ENCODE assay signal across 17 cellular contexts in genomic region chr12:108717243-108717642, GRCh38.
"Had no signal": no experiment of that assay in that cellular context is flagged by ENCODE, and none has a peak within 500 bp of the region (broad histone marks: within the 10 kb centered on the region; RNA-seq: fewer than 3 reads in every experiment).

No MANE protein-coding gene starts in this region.

- H3K4me1 Mint-ChIP-seq: activated naive CD8-positive, alpha-beta T cell treated with anti-CD3 and anti-CD28 coated beads, Interleukin-2, amount 10 ng/mL, durations not matched to agents 7 days and 5 days had no signal

- H3K27me3 Mint-ChIP-seq: activated naive CD8-positive, alpha-beta T cell treated with anti-CD3 and anti-CD28 coated beads, Interleukin-2, amount 10 ng/mL, durations not matched to agents 7 days and 5 days; naive B cell; type B pancreatic cell had no signal

- H3K4me3 ChIP-seq: heart left ventricle had no signal

- ATAC-seq: heart left ventricle, left cardiac atrium had no signal

- H3K27ac Mint-ChIP-seq: activated naive CD8-positive, alpha-beta T cell treated with anti-CD3 and anti-CD28 coated beads, Interleukin-2, amount 10 ng/mL, durations not matched to agents 7 days and 5 days; type B pancreatic cell had no signal

- FAIRE-seq: frontal cortex, TTC549 had no signal

- H3K9me3 ChIP-seq: heart left ventricle had no signal

- H3K27me3 ChIP-seq: brain microvascular endothelial cell, heart left ventricle had no signal

- H3K27ac ChIP-seq: brain microvascular endothelial cell had no signal

- DNase-seq: activated CD4-positive, alpha-beta T cell treated with anti-CD3 and anti-CD28 coated beads, Interleukin-2, amount 50 U/mL, for 1 hour; activated CD8-positive, alpha-beta memory T cell treated with anti-CD3 and anti-CD28 coated beads for 24 hours; activated naive CD4-positive, alpha-beta T cell; activated naive CD8-positive, alpha-beta T cell treated with anti-CD3 and anti-CD28 coated beads, Interleukin-2, amount 10 ng/mL, durations not matched to agents 7 days and 5 days; brain microvascular endothelial cell; effector CD8-positive, alpha-beta T cell; heart left ventricle; left cardiac atrium; naive B cell; posterior cingulate gyrus; stimulated activated CD4-positive, alpha-beta T cell treated with anti-CD3 and anti-CD28 coated beads, Interleukin-15, amount 100 ng/mL, for 24 hours; stimulated activated CD4-positive, alpha-beta T cell treated with anti-CD3 and anti-CD28 coated beads, Interleukin-4, amount 100 ng/mL, for 24 hours; stimulated activated naive CD4-positive, alpha-beta T cell treated with Interleukin-2 at 50 U/mL for 16 hours; T-helper 2 cell had no signal

- H3K9me3 Mint-ChIP-seq: activated naive CD8-positive, alpha-beta T cell treated with anti-CD3 and anti-CD28 coated beads, Interleukin-2, amount 10 ng/mL, durations not matched to agents 7 days and 5 days; naive B cell; type B pancreatic cell had no signal

- H3K4me3 Mint-ChIP-seq: activated naive CD8-positive, alpha-beta T cell treated with anti-CD3 and anti-CD28 coated beads, Interleukin-2, amount 10 ng/mL, durations not matched to agents 7 days and 5 days; naive B cell; type B pancreatic cell had no signal
